12 cellular contexts compared by ENCODE assay signal in the genomic region with DNA sequence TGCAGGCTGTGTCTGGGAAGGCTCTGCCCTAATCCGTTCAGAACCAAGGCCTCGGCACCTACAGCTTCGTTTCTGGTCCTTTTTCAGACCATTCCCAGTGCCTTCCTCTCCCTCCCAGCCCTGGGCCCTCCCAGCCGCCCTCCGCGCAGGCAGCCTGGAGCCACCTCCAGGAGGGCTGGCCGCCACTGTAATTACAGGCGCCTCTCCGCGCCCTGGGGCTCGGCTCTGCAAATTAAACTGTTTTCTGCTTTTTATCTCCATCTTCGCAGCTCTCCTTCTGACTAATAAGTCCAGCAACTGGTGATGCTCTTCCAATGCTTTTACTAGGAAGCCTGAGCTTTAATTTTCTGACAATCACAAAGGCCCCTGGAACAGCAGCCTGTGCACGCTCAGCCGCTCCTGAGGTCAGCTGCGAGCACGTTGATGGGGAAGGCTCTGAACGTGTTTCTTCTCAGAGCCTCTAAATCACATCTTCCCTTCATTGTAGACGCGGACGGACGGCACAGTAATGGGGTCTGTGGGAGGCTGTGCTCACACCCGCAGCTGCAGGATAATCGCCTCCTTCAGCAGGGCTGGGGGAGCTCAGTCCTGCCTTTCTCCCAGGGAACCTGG.
A peak's percentile ranks its signal among the peaks of the same experiment; 100 is the strongest.
DNase-seq lines count a peak whose midpoint lies in the region; ATAC-seq and TF ChIP-seq lines count a peak whose summit lies in the region.
"Had no signal": no experiment of that assay in that cellular context is flagged by ENCODE, and none has a peak within 500 bp of the region (broad histone marks: within the 10 kb centered on the region; RNA-seq: fewer than 3 reads in every experiment).

No MANE protein-coding gene starts in this region.

- CTCF ChIA-PET in HEK293 (lab: Yijun Ruan, JAX) (interaction anchor here (0.8 kb wide), 1 partner anchor 436 kb away, joined by 4 read pairs; no protein-coding TSS in a partner anchor), OCI-LY7 (lab: Charles Lee; ENCODE audit: unreplicated experiment) (no interaction called here)

- H3K27me3 ChIP-seq in BE2C, result no peaks in the 10 kb centered on the region
- H3K27me3 ChIP-seq: ascending aorta had no signal

- H3K36me3 ChIP-seq in BE2C, result no peaks in the 10 kb centered on the region
- no peaks in the 10 kb centered on the region for H3K36me3 ChIP-seq in HEK293 (ENCODE audit: control insufficient read depth in 2 of 2, insufficient read depth in 1 of 2, low read length in 2 of 2)
- H3K36me3 ChIP-seq in OCI-LY7 (ENCODE audit: insufficient read depth, low read length), result no peaks in the 10 kb centered on the region
- H3K36me3 ChIP-seq: ascending aorta had no signal

- intact Hi-C loops in OCI-LY7 (cut with micrococcal nuclease; ENCODE audit: unreplicated experiment), result no loop called here

- H3K4me3 ChIP-seq in BE2C (ENCODE audit: low read depth, low read length), result no peak overlapping the region
- H3K4me3 ChIP-seq in HEK293 (ENCODE audit: low read depth, low read length), result no peak overlapping the region
- H3K4me3 ChIP-seq in OCI-LY7 (ENCODE audit: low read depth, low read length, poor library complexity, severe bottlenecking), result no peak overlapping the region
- H3K4me3 ChIP-seq: ascending aorta had no signal

- TF ChIP-seq CTCF in BE2C (IDR thresholded peaks at IDR 0.05; ENCODE audit: low read depth, low read length) (no peak), HEK293 (tag by site-specific recombination; IDR thresholded peaks at IDR 0.05) (no peak), omental fat pad (IDR thresholded peaks at IDR 0.05) (no peak), OCI-LY7 (conservative IDR thresholded peaks at IDR 0.05; ENCODE audit: low read length) (no peak)

- no peaks in the 10 kb centered on the region for H3K9me2 ChIP-seq in OCI-LY7 (ENCODE audit: insufficient read depth, low read length)

- BruUV-seq in OCI-LY7 (replicated peaks; lab: Mats Ljungman, UMichigan), result no TSS peak

- H3K79me2 ChIP-seq in OCI-LY7 (ENCODE audit: insufficient read depth, low read depth, low read length), result no peaks in the 10 kb centered on the region

- no peaks in the 10 kb centered on the region for H3K9me3 ChIP-seq in BE2C
- H3K9me3 ChIP-seq in HEK293 (ENCODE audit: control insufficient read depth, insufficient read depth, low read depth, low read length), result no peaks in the 10 kb centered on the region
- no peaks in the 10 kb centered on the region for H3K9me3 ChIP-seq in OCI-LY7 (ENCODE audit: low read length)
- H3K9me3 ChIP-seq: ascending aorta had no signal

- H4K20me1 ChIP-seq in OCI-LY7 (ENCODE audit: insufficient read depth, low read length), result no peaks in the 10 kb centered on the region

- peak; percentile 70 for DNase-seq in BE2C
- peak; percentile 55 for DNase-seq in ecto neural progenitor cell (ENCODE audit: low spot score)
- DNase-seq in omental fat pad (ENCODE audit: low spot score), result peak; percentile 16
- no peak for DNase-seq in NCI-H82 treated with DMSO at 0.1 percent for 48 hours (lab: John Stamatoyannopoulos, UW; ENCODE audit: unreplicated experiment)
- no peak for DNase-seq in OCI-LY7 (ENCODE audit: low spot score)
- no peak for DNase-seq in HuH-7 (ENCODE audit: low spot score)
- DNase-seq: DND-41, NCI-H510A had no signal

- H3K4me1 ChIP-seq in BE2C (peaks cover 5% of the 10 kb centered on the region), HEK293 (ENCODE audit: control insufficient read depth, insufficient read depth, low read length) (no peaks in the 10 kb centered on the region), OCI-LY7 (ENCODE audit: insufficient read depth, low read length, poor library complexity, severe bottlenecking) (peaks cover 4% of the 10 kb centered on the region)

- ATAC-seq in omental fat pad (ENCODE audit: low FRiP score) (no peak), GM21619 (IDR thresholded peaks at IDR 0.05; ENCODE audit: unreplicated experiment) (no peak)
- ATAC-seq: HCT116 had no signal

- no peak overlapping the region for H2AFZ ChIP-seq in OCI-LY7 (ENCODE audit: low read length)

- POLR2A ChIA-PET in HEK293 (lab: Yijun Ruan, JAX), result no interaction called here
- POLR2A ChIA-PET in OCI-LY7 (lab: Charles Lee), result no interaction called here

- H3K4me2 ChIP-seq in OCI-LY7 (ENCODE audit: low read length), result no peak overlapping the region

- H3K27ac ChIP-seq in HEK293 (ENCODE audit: extremely low read depth, low read depth, low read length) (no peak overlapping the region), OCI-LY7 (ENCODE audit: low read depth, low read length, poor library complexity, severe bottlenecking) (no peak overlapping the region)

TF ChIP-seq in HEK293, 187 proteins besides CTCF, POLR2A, EP300 and RAD21:
- TF ChIP-seq, protein P1, sequence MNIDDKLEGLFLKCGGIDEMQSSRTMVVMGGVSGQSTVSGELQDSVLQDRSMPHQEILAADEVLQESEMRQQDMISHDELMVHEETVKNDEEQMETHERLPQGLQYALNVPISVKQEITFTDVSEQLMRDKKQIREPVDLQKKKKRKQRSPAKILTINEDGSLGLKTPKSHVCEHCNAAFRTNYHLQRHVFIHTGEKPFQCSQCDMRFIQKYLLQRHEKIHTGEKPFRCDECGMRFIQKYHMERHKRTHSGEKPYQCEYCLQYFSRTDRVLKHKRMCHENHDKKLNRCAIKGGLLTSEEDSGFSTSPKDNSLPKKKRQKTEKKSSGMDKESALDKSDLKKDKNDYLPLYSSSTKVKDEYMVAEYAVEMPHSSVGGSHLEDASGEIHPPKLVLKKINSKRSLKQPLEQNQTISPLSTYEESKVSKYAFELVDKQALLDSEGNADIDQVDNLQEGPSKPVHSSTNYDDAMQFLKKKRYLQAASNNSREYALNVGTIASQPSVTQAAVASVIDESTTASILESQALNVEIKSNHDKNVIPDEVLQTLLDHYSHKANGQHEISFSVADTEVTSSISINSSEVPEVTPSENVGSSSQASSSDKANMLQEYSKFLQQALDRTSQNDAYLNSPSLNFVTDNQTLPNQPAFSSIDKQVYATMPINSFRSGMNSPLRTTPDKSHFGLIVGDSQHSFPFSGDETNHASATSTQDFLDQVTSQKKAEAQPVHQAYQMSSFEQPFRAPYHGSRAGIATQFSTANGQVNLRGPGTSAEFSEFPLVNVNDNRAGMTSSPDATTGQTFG (tag by site-specific recombination; IDR thresholded peaks at IDR 0.05; ENCODE audit: borderline replicate concordance), result no peak
- peak; percentile 86 for TF ChIP-seq TRIM28 (IDR thresholded peaks at IDR 0.05; ENCODE audit: borderline replicate concordance, low read length)

Comparison
In these comparisons a context has a peak if more than half of its experiments do, and no peak if none do; other contexts are left out.
1. DNase-seq: peak in BE2C (single experiment), ecto neural progenitor cell (single experiment) and omental fat pad (single experiment); none in NCI-H82 treated with DMSO at 0.1 percent for 48 hours (single experiment), OCI-LY7 (single experiment) and HuH-7 (single experiment).